ENCODE assay signal across 9 cellular contexts in genomic region chr2:25483584-25484266, GRCh38.
DNase-seq lines count a peak whose midpoint lies in the region; ATAC-seq and TF ChIP-seq lines count a peak whose summit lies in the region.
"Had no signal": no experiment of that assay in that cellular context is flagged by ENCODE, and none has a peak within 500 bp of the region (broad histone marks: within the 10 kb centered on the region; RNA-seq: fewer than 3 reads in every experiment).

No MANE protein-coding gene starts in this region.

- no peak overlapping the region for H3K4ac ChIP-seq in H9 (ENCODE audit: low read depth, low read length)

- H4K20me1 ChIP-seq in OCI-LY1 (ENCODE audit: insufficient read depth, low read length) (no peaks in the 10 kb centered on the region), H9 (ENCODE audit: control insufficient read depth, insufficient read depth, insufficient read length) (no peaks in the 10 kb centered on the region), GM23338 (replicated peaks; ENCODE audit: insufficient read depth) (no peaks in the 10 kb centered on the region)

- H3K4me3 Mint-ChIP-seq in H9 (no peak overlapping the region), GM23338 (no peak overlapping the region)

- no peak overlapping the region for H4K91ac ChIP-seq in H9 (ENCODE audit: insufficient read length, low read depth, low read length)

- no peak overlapping the region for H2BK120ac ChIP-seq in H9 (ENCODE audit: low read depth, low read length, poor library complexity, severe bottlenecking)

- H2AK5ac ChIP-seq in H9 (ENCODE audit: insufficient read length, low read length), result no peak overlapping the region

- H2BK20ac ChIP-seq in H9 (ENCODE audit: low read depth, low read length, poor library complexity, severe bottlenecking), result no peak overlapping the region

- H3K27ac Mint-ChIP-seq in H9 (no peak overlapping the region), GM23338 (no peak overlapping the region)

- peak overlapping the region; percentile 43 for H3K4me2 ChIP-seq in OCI-LY1 (ENCODE audit: low read length)
- no peak overlapping the region for H3K4me2 ChIP-seq in H9 (ENCODE audit: insufficient read depth, insufficient read length, low read length)
- H3K4me2 ChIP-seq in GM23338, result no peak overlapping the region

- H3F3A ChIP-seq in OCI-LY1 (ENCODE audit: insufficient read depth, low read length) (no peaks in the 10 kb centered on the region), GM23338 (replicated peaks; ENCODE audit: low read depth) (no peaks in the 10 kb centered on the region)

- H4K8ac ChIP-seq in H9 (replicated peaks; ENCODE audit: insufficient read length, low read depth, low read length), result no peak overlapping the region

- no CpG with 5 or more reads among the region's 2 CpGs for WGBS in H9 (ENCODE audit: extremely low coverage, insufficient read length, low lambda C conversion rate)

- no peaks in the 10 kb centered on the region for H3K27me3 ChIP-seq in OCI-LY1 (ENCODE audit: insufficient read depth, low read length)
- no peaks in the 10 kb centered on the region for H3K27me3 ChIP-seq in H9 (ENCODE audit: insufficient read depth, low read length)
- no peaks in the 10 kb centered on the region for H3K27me3 ChIP-seq in GM23338 (ENCODE audit: insufficient read depth)
- H3K27me3 ChIP-seq: SJCRH30 had no signal

- H3K56ac ChIP-seq in H9 (ENCODE audit: insufficient read length, low read depth, low read length), result no peak overlapping the region

- H2AFZ ChIP-seq in OCI-LY1 (ENCODE audit: low read length), result no peak overlapping the region
- H2AFZ ChIP-seq in H9 (ENCODE audit: low read length), result no peak overlapping the region
- H2AFZ ChIP-seq in GM23338, result no peak overlapping the region

- H3K4me1 ChIP-seq in OCI-LY1 (ENCODE audit: insufficient read depth, low read length, severe bottlenecking), result peaks cover 44% of the 10 kb centered on the region
- no peaks in the 10 kb centered on the region for H3K4me1 ChIP-seq in H9 (ENCODE audit: insufficient read depth, low read length)
- no peaks in the 10 kb centered on the region for H3K4me1 ChIP-seq in GM23338 (ENCODE audit: insufficient read depth)

- H3K14ac ChIP-seq in H9 (ENCODE audit: insufficient read depth, low read length), result no peak overlapping the region

- no peak overlapping the region for H2BK5ac ChIP-seq in H9 (ENCODE audit: insufficient read length, low read length)

- H3K9me3 ChIP-seq in OCI-LY1 (ENCODE audit: low read length) (no peaks in the 10 kb centered on the region), H9 (ENCODE audit: control insufficient read depth, low read depth, low read length) (no peaks in the 10 kb centered on the region)
- H3K9me3 ChIP-seq: SJCRH30 had no signal

- H3K4me3 ChIP-seq in OCI-LY1 (ENCODE audit: low read depth, low read length, poor library complexity, severe bottlenecking) (no peak overlapping the region), GM23338 (no peak overlapping the region)
- H3K4me3 ChIP-seq: SJCRH30 had no signal

- no peak for TF ChIP-seq CTCF in OCI-LY1 (IDR thresholded peaks at IDR 0.05; ENCODE audit: low read length)
- no peak for TF ChIP-seq CTCF in H9 (conservative IDR thresholded peaks at IDR 0.05)
- no peak for TF ChIP-seq CTCF in GM23338 (conservative IDR thresholded peaks at IDR 0.05; ENCODE audit: low read depth in 2 of 2)
- no peak for TF ChIP-seq CTCF in RWPE1 (conservative IDR thresholded peaks at IDR 0.05; ENCODE audit: low read depth)

- no peaks in the 10 kb centered on the region for H3K9me2 ChIP-seq in OCI-LY1 (ENCODE audit: low read depth, low read length)
- H3K9me2 ChIP-seq in GM23338 (ENCODE audit: insufficient read depth), result peaks cover 6% of the 10 kb centered on the region; the same call in 1 of the 2 replicates

- DNase-seq in pons (ENCODE audit: low spot score), result peak; percentile 83
- DNase-seq in H9, result no peak
- no peak for DNase-seq in GM23338 (ENCODE audit: low spot score)
- DNase-seq in NCI-H524 treated with DMSO at 0.1 percent for 48 hours (lab: John Stamatoyannopoulos, UW), result no peak
- DNase-seq in RWPE1 (ENCODE audit: low spot score), result no peak
- DNase-seq: SJCRH30 had no signal

- H3K36me3 Mint-ChIP-seq in H9 (ENCODE audit: insufficient read depth in 1 of 3, low read depth in 3 of 3) (peaks cover 0 to 1% (median under 1%) of the 10 kb centered on the region in 3 experiments; a peak in 2 of 7 replicates), GM23338 (ENCODE audit: low read depth) (no peaks in the 10 kb centered on the region)

- no peak overlapping the region for H4K5ac ChIP-seq in H9 (ENCODE audit: insufficient read length, low read depth, low read length)

- no peaks in the 10 kb centered on the region for H3K27me3 Mint-ChIP-seq in H9 (ENCODE audit: low read depth)
- no peaks in the 10 kb centered on the region for H3K27me3 Mint-ChIP-seq in GM23338 (ENCODE audit: insufficient read depth, low read depth, poor library complexity)

- no peaks in the 10 kb centered on the region for H3K79me2 ChIP-seq in OCI-LY1 (ENCODE audit: insufficient read depth, low read length)
- no peaks in the 10 kb centered on the region for H3K79me2 ChIP-seq in H9 (ENCODE audit: insufficient read depth, low read length)
- H3K79me2 ChIP-seq in GM23338 (replicated peaks; ENCODE audit: insufficient read depth), result no peaks in the 10 kb centered on the region

- H3K9me3 Mint-ChIP-seq in H9 (no peaks in the 10 kb centered on the region), GM23338 (no peaks in the 10 kb centered on the region; the same call in 2 of the 3 replicates)

- no peak overlapping the region for H2BK12ac ChIP-seq in H9 (ENCODE audit: insufficient read length, low read depth, low read length)

- H3K9ac ChIP-seq in OCI-LY1 (ENCODE audit: low read length), result peak overlapping the region; percentile 32
- H3K9ac ChIP-seq in H9 (ENCODE audit: extremely low read depth, insufficient read length, low read length), result no peak overlapping the region

- no peak overlapping the region for H3K18ac ChIP-seq in H9 (ENCODE audit: insufficient read length, low read depth, low read length)

- CTCF ChIA-PET in RWPE1 (lab: Yijun Ruan, JAX), result no interaction called here

- no peak overlapping the region for H2BK15ac ChIP-seq in H9 (ENCODE audit: low read depth, low read length)

- ATAC-seq in GM19035 (IDR thresholded peaks at IDR 0.05; ENCODE audit: unreplicated experiment) (peak; percentile 65), HG02973 (IDR thresholded peaks at IDR 0.05; ENCODE audit: unreplicated experiment) (peak; percentile 61), GM23338 (no peak)

- H3K36me3 ChIP-seq in OCI-LY1 (ENCODE audit: insufficient read depth, low read length) (no peaks in the 10 kb centered on the region), GM23338 (ENCODE audit: insufficient read depth) (no peaks in the 10 kb centered on the region)
- H3K36me3 ChIP-seq: SJCRH30 had no signal

- H3K23ac ChIP-seq in H9 (ENCODE audit: insufficient read length, low read depth, low read length), result no peak overlapping the region

- H3K27ac ChIP-seq in OCI-LY1 (ENCODE audit: low read depth, low read length, poor library complexity, severe bottlenecking), result peak overlapping the region; percentile 97
- no peak overlapping the region for H3K27ac ChIP-seq in H9 (ENCODE audit: insufficient read length, low read depth, low read length)
- H3K27ac ChIP-seq in GM23338 (ENCODE audit: low read depth), result no peak overlapping the region
- no peak overlapping the region for H3K27ac ChIP-seq in RWPE1
- H3K27ac ChIP-seq: SJCRH30 had no signal

- no peaks in the 10 kb centered on the region for H3K79me1 ChIP-seq in H9 (ENCODE audit: insufficient read depth, low read depth, low read length, poor library complexity, severe bottlenecking)

- peaks cover 4% of the 10 kb centered on the region in 2 experiments; a peak in 1 of 4 replicates for H3K4me1 Mint-ChIP-seq in H9
- H3K4me1 Mint-ChIP-seq in GM23338, result peaks cover 3% of the 10 kb centered on the region; the same call in 2 of the 3 replicates

- H3T11ph ChIP-seq in H9 (ENCODE audit: low read length), result no peak overlapping the region

- POLR2A ChIA-PET in RWPE1 (lab: Yijun Ruan, JAX; ENCODE audit: low non-redundant PET), result no interaction called here

- H3K23me2 ChIP-seq in H9 (ENCODE audit: insufficient read length, low read depth, low read length, poor library complexity, severe bottlenecking), result no peaks in the 10 kb centered on the region
